32 cellular contexts compared by ENCODE assay signal in genomic region chr9:3360245-3360644, GRCh38.
"Had no signal": no experiment of that assay in that cellular context is flagged by ENCODE, and none has a peak within 500 bp of the region (broad histone marks: within the 10 kb centered on the region; RNA-seq: fewer than 3 reads in every experiment).

No MANE protein-coding gene starts in this region.

- H3K27me3 Mint-ChIP-seq: activated CD8-positive, alpha-beta T cell treated with anti-CD3 and anti-CD28 coated beads for 36 hours; activated naive CD4-positive, alpha-beta T cell treated with anti-CD3 and anti-CD28 coated beads, Interleukin-2, amount 50 U/mL, for 24 hours; activated naive CD8-positive, alpha-beta T cell treated with anti-CD3 and anti-CD28 coated beads for 36 hours; activated naive CD8-positive, alpha-beta T cell treated with anti-CD3 and anti-CD28 coated beads, Interleukin-2, amount 50 U/mL, for 24 hours; activated T-helper 17 cell treated with anti-CD3 and anti-CD28 coated beads, Interleukin-2, amount 50 U/mL, for 72 hours; brain; T-helper 17 cell had no signal

- H3K27ac Mint-ChIP-seq: activated CD8-positive, alpha-beta T cell treated with anti-CD3 and anti-CD28 coated beads for 36 hours; activated naive CD4-positive, alpha-beta T cell treated with anti-CD3 and anti-CD28 coated beads for 36 hours; activated naive CD8-positive, alpha-beta T cell treated with anti-CD3 and anti-CD28 coated beads for 36 hours; activated naive CD8-positive, alpha-beta T cell treated with anti-CD3 and anti-CD28 coated beads, Interleukin-2, amount 50 U/mL, for 24 hours; activated T-helper 17 cell treated with anti-CD3 and anti-CD28 coated beads, Interleukin-2, amount 50 U/mL, for 72 hours; brain; T-helper 17 cell had no signal

- FAIRE-seq: endothelial cell of umbilical vein had no signal

- H3K36me3 ChIP-seq: adrenal gland, breast epithelium, cardiac muscle cell, colonic mucosa, esophagus squamous epithelium, gastroesophageal sphincter, heart right ventricle had no signal

- DNase-seq: activated CD4-positive, alpha-beta T cell treated with anti-CD3 and anti-CD28 coated beads for 4 hours; activated CD4-positive, alpha-beta T cell treated with anti-CD3 and anti-CD28 coated beads, Interleukin-2, amount 50 U/mL, for 1 hour; activated CD4-positive, alpha-beta T cell treated with anti-CD3 and anti-CD28 coated beads, Interleukin-2, amount 50 U/mL, for 48 hours; activated CD4-positive, CD25-positive, alpha-beta regulatory T cell; activated CD4-positive, CD25-positive, alpha-beta regulatory T cell treated with anti-CD3 and anti-CD28 coated beads, Interleukin-2, amount 50 U/mL, for 72 hours; activated CD8-positive, alpha-beta memory T cell treated with anti-CD3 and anti-CD28 coated beads for 24 hours; activated CD8-positive, alpha-beta T cell treated with anti-CD3 and anti-CD28 coated beads for 36 hours; activated effector memory CD4-positive, alpha-beta T cell treated with anti-CD3 and anti-CD28 coated beads, Interleukin-2, amount 50 U/mL, for 16 hours; activated naive CD4-positive, alpha-beta T cell treated with anti-CD3 and anti-CD28 coated beads for 36 hours; activated naive CD8-positive, alpha-beta T cell treated with anti-CD3 and anti-CD28 coated beads for 36 hours; activated naive CD8-positive, alpha-beta T cell treated with anti-CD3 and anti-CD28 coated beads, Interleukin-2, amount 50 U/mL, for 24 hours; activated T-cell treated with anti-CD3 and anti-CD28 coated beads, Interleukin-2, amount 50 U/mL, for 4 hours; adrenal gland; amygdala; aorta; central memory CD4-positive, alpha-beta T cell; cerebellar nuclear complex; colonic mucosa; effector CD8-positive, alpha-beta T cell; esophagus squamous epithelium; foreskin melanocyte; heart right ventricle; T-helper 1 cell; T-helper 17 cell had no signal

- ATAC-seq: activated CD8-positive, alpha-beta T cell treated with anti-CD3 and anti-CD28 coated beads for 36 hours; activated naive CD8-positive, alpha-beta T cell treated with anti-CD3 and anti-CD28 coated beads, Interleukin-2, amount 50 U/mL, for 24 hours; activated T-cell treated with anti-CD3 and anti-CD28 coated beads, Interleukin-2, amount 50 U/mL, for 4 hours; activated T-helper 17 cell treated with anti-CD3 and anti-CD28 coated beads, Interleukin-2, amount 50 U/mL, for 72 hours; gastroesophageal sphincter; heart right ventricle; T-helper 17 cell had no signal

- H3K4me1 ChIP-seq: adrenal gland, breast epithelium, colonic mucosa, esophagus squamous epithelium had no signal

- H3K27ac ChIP-seq: adrenal gland, breast epithelium, cardiac muscle cell, colonic mucosa, epithelial cell of prostate, esophagus squamous epithelium, gastroesophageal sphincter, heart right ventricle had no signal

- H3K27me3 ChIP-seq: adrenal gland, breast epithelium, cardiac muscle cell, colonic mucosa, esophagus squamous epithelium, gastroesophageal sphincter, heart right ventricle had no signal

- H3K4me3 ChIP-seq: adrenal gland, breast epithelium, cardiac muscle cell, colonic mucosa, esophagus squamous epithelium, gastroesophageal sphincter, heart right ventricle had no signal

- H3K9me3 ChIP-seq: adrenal gland, breast epithelium, colonic mucosa, gastroesophageal sphincter had no signal

- H3K4me3 Mint-ChIP-seq: activated CD8-positive, alpha-beta T cell treated with anti-CD3 and anti-CD28 coated beads for 36 hours; activated naive CD4-positive, alpha-beta T cell treated with anti-CD3 and anti-CD28 coated beads for 36 hours; activated naive CD4-positive, alpha-beta T cell treated with anti-CD3 and anti-CD28 coated beads, Interleukin-2, amount 50 U/mL, for 24 hours; activated naive CD8-positive, alpha-beta T cell treated with anti-CD3 and anti-CD28 coated beads for 36 hours; activated naive CD8-positive, alpha-beta T cell treated with anti-CD3 and anti-CD28 coated beads, Interleukin-2, amount 50 U/mL, for 24 hours; activated T-cell treated with anti-CD3 and anti-CD28 coated beads, Interleukin-2, amount 50 U/mL, for 4 hours; activated T-helper 17 cell treated with anti-CD3 and anti-CD28 coated beads, Interleukin-2, amount 50 U/mL, for 72 hours; brain; T-helper 17 cell had no signal

- H3K9me3 Mint-ChIP-seq: activated T-cell treated with anti-CD3 and anti-CD28 coated beads, Interleukin-2, amount 50 U/mL, for 4 hours had no signal
